8 cellular contexts compared by ENCODE assay signal in the genomic region with DNA sequence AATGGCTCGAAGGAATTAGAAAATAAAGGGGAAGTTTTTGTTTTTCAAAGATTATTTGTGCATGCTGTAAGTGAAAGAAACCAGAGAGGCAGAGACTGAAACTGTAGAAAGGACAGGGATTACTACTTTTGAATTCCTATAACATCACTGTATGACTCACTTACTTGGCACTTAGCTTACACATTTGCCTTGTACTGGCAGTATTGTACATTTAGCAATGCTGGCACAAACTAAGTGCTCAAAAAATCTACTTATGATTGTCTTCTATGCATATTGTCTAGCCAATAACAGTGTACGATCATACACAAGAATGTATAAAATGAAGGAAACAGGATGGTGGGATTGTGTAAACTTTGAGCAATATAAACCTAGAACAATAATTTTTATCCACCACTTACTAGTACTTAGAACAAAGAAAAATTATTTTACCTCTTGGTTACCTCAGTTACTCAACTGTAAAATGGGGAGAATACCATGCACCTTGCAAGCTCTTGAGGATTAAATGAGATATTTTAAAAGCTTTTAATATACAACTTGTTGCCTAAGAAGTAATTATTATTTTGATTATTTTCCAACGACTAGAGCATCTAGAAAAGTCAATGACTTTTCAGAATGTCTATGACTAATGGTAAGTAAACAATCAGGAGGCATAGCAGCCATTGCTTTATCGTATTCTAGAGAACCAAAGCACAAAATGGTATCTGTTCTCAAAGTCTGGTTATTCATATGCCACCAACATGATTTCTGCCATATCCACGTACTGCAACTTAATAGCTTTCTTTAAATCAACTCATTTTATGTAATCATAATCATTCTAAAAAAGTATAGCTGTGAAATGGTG. TPM values are rescaled to one million over a fixed set of nuclear protein-coding genes. Genes with fewer than 3 reads are reported as not detected.
A peak's percentile ranks its signal among the peaks of the same experiment; 100 is the strongest.
DNase-seq lines count a peak whose midpoint lies in the region; ATAC-seq, FAIRE-seq and TF ChIP-seq lines count a peak whose summit lies in the region.

No MANE protein-coding gene starts in this region.

- no peaks in the 10 kb centered on the region for H3K36me3 ChIP-seq in A673 (ENCODE audit: insufficient read depth, low read length, poor library complexity, severe bottlenecking)
- H3K36me3 ChIP-seq in RWPE2 (ENCODE audit: low read depth), result peaks cover 10% of the 10 kb centered on the region

- H3K27ac ChIP-seq in A673 (ENCODE audit: low read depth, low read length, poor library complexity, severe bottlenecking) (no peak overlapping the region), RWPE2 (ENCODE audit: poor library complexity, severe bottlenecking) (peak overlapping the region; percentile 80)

- intact Hi-C loops in A673 (cut with micrococcal nuclease; ENCODE audit: unreplicated experiment), result no loop called here

- ATAC-seq in RWPE2 (ENCODE audit: low read depth) (peak; percentile 78), GM18861 (IDR thresholded peaks at IDR 0.05; ENCODE audit: unreplicated experiment) (no peak), GM18517 (IDR thresholded peaks at IDR 0.05; ENCODE audit: unreplicated experiment) (no peak)

- H3K27me3 ChIP-seq in A673 (replicated peaks; ENCODE audit: insufficient read depth, low read depth, low read length, poor library complexity) (no peaks in the 10 kb centered on the region), RWPE2 (ENCODE audit: insufficient read depth, poor library complexity, severe bottlenecking) (no peaks in the 10 kb centered on the region)

- CTCF ChIA-PET in A673 (lab: Charles Lee), result no interaction called here

- DNase-seq in A673 (ENCODE audit: low spot score), result peak; percentile 51
- no peak for DNase-seq in GM19239 (ENCODE audit: insufficient read length, low spot score)
- DNase-seq in RWPE2 (ENCODE audit: low spot score), result no peak
- peak; percentile 84 for DNase-seq in fibroblast of peridontal ligament (ENCODE audit: extremely low read depth)
- no peak for DNase-seq in hippocampal formation (lab: John Stamatoyannopoulos, UW)
- no peak for DNase-seq in stimulated activated CD4-positive, alpha-beta T cell treated with anti-CD3 and anti-CD28 coated beads, Interleukin-4, amount 100 ng/mL, for 4 hours

- TF ChIP-seq CTCF in A673 (conservative IDR thresholded peaks at IDR 0.05; ENCODE audit: low read depth, low read length) (no peak), RWPE2 (IDR thresholded peaks at IDR 0.05; ENCODE audit: poor library complexity, severe bottlenecking) (no peak)

- BruUV-seq in A673 (replicated peaks; lab: Mats Ljungman, UMichigan), result no TSS peak

- H3K4me1 ChIP-seq in A673 (ENCODE audit: insufficient read depth, low read length, poor library complexity, severe bottlenecking) (peaks cover 7% of the 10 kb centered on the region), RWPE2 (ENCODE audit: insufficient read depth, poor library complexity, severe bottlenecking) (peaks cover 27% of the 10 kb centered on the region)

- H3K4me3 ChIP-seq in A673 (ENCODE audit: low read depth, low read length, poor library complexity, severe bottlenecking) (no peak overlapping the region), RWPE2 (ENCODE audit: severe bottlenecking) (no peak overlapping the region)

- POLR2A ChIA-PET in A673 (lab: Charles Lee; ENCODE audit: low non-redundant PET), result no interaction called here

- FAIRE-seq in GM19239 (lab: Jason Lieb, UNC), result peak; percentile 66

- no peaks in the 10 kb centered on the region for H3K9me3 ChIP-seq in A673 (ENCODE audit: low read depth, low read length, poor library complexity, severe bottlenecking)
- no peaks in the 10 kb centered on the region for H3K9me3 ChIP-seq in RWPE2 (ENCODE audit: severe bottlenecking)

RNA-seq across cellular contexts. Expression of gene FAM120C, which starts 4.7 kb away (rescaled TPM):
- total RNA-seq in A673 (2021), result 17.4 and 21.8 TPM in 2 replicates

Comparison
In these comparisons a context has a peak if more than half of its experiments do, and no peak if none do; other contexts are left out.
1. DNase-seq: peak in A673 (single experiment) and fibroblast of peridontal ligament (single experiment); none in GM19239 (single experiment), RWPE2 (single experiment), hippocampal formation (0 of 2) and stimulated activated CD4-positive, alpha-beta T cell treated with anti-CD3 and anti-CD28 coated beads, Interleukin-4, amount 100 ng/mL, for 4 hours (0 of 2).